ENCODE assay signal across 1 cellular context in the genomic region with DNA sequence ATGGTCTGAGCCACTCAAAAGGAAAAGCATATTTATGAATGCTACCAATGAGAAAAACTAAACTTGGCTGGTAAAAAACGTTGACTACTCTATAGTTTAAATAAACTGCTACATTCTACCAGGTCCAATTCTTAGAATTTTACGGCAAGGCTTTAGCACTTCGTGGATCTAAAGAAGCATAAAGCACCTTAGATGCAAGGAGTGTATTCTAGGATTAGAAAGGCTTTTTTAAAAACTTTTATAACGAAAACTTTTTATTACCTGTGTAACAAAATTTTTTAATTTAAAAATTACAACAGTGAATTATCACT.
TF ChIP-seq lines count a peak whose summit lies in the region.

No MANE protein-coding gene starts in this region.

TF ChIP-seq in GM23338, 12 proteins besides CTCF, POLR2A, EP300 and RAD21 (continued from another document):
- TF ChIP-seq, protein P1, sequence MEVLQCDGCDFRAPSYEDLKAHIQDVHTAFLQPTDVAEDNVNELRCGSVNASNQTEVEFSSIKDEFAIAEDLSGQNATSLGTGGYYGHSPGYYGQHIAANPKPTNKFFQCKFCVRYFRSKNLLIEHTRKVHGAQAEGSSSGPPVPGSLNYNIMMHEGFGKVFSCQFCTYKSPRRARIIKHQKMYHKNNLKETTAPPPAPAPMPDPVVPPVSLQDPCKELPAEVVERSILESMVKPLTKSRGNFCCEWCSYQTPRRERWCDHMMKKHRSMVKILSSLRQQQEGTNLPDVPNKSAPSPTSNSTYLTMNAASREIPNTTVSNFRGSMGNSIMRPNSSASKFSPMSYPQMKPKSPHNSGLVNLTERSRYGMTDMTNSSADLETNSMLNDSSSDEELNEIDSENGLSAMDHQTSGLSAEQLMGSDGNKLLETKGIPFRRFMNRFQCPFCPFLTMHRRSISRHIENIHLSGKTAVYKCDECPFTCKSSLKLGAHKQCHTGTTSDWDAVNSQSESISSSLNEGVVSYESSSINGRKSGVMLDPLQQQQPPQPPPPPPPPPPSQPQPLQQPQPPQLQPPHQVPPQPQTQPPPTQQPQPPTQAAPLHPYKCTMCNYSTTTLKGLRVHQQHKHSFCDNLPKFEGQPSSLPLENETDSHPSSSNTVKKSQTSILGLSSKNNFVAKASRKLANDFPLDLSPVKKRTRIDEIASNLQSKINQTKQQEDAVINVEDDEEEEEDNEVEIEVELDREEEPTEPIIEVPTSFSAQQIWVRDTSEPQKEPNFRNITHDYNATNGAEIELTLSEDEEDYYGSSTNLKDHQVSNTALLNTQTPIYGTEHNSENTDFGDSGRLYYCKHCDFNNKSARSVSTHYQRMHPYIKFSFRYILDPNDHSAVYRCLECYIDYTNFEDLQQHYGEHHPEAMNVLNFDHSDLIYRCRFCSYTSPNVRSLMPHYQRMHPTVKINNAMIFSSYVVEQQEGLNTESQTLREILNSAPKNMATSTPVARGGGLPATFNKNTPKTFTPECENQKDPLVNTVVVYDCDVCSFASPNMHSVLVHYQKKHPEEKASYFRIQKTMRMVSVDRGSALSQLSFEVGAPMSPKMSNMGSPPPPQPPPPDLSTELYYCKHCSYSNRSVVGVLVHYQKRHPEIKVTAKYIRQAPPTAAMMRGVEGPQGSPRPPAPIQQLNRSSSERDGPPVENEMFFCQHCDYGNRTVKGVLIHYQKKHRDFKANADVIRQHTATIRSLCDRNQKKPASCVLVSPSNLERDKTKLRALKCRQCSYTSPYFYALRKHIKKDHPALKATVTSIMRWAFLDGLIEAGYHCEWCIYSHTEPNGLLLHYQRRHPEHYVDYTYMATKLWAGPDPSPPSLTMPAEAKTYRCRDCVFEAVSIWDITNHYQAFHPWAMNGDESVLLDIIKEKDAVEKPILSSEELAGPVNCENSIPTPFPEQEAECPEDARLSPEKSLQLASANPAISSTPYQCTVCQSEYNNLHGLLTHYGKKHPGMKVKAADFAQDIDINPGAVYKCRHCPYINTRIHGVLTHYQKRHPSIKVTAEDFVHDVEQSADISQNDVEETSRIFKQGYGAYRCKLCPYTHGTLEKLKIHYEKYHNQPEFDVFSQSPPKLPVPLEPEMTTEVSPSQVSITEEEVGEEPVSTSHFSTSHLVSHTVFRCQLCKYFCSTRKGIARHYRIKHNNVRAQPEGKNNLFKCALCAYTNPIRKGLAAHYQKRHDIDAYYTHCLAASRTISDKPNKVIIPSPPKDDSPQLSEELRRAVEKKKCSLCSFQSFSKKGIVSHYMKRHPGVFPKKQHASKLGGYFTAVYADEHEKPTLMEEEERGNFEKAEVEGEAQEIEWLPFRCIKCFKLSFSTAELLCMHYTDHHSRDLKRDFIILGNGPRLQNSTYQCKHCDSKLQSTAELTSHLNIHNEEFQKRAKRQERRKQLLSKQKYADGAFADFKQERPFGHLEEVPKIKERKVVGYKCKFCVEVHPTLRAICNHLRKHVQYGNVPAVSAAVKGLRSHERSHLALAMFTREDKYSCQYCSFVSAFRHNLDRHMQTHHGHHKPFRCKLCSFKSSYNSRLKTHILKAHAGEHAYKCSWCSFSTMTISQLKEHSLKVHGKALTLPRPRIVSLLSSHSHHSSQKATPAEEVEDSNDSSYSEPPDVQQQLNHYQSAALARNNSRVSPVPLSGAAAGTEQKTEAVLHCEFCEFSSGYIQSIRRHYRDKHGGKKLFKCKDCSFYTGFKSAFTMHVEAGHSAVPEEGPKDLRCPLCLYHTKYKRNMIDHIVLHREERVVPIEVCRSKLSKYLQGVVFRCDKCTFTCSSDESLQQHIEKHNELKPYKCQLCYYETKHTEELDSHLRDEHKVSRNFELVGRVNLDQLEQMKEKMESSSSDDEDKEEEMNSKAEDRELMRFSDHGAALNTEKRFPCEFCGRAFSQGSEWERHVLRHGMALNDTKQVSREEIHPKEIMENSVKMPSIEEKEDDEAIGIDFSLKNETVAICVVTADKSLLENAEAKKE (CRISPR knock-in tag; IDR thresholded peaks at IDR 0.05): no peak
- TF ChIP-seq ZNF331 (CRISPR knock-in tag; IDR thresholded peaks at IDR 0.05; ENCODE audit: low read depth): no peak
- TF ChIP-seq, protein P2, sequence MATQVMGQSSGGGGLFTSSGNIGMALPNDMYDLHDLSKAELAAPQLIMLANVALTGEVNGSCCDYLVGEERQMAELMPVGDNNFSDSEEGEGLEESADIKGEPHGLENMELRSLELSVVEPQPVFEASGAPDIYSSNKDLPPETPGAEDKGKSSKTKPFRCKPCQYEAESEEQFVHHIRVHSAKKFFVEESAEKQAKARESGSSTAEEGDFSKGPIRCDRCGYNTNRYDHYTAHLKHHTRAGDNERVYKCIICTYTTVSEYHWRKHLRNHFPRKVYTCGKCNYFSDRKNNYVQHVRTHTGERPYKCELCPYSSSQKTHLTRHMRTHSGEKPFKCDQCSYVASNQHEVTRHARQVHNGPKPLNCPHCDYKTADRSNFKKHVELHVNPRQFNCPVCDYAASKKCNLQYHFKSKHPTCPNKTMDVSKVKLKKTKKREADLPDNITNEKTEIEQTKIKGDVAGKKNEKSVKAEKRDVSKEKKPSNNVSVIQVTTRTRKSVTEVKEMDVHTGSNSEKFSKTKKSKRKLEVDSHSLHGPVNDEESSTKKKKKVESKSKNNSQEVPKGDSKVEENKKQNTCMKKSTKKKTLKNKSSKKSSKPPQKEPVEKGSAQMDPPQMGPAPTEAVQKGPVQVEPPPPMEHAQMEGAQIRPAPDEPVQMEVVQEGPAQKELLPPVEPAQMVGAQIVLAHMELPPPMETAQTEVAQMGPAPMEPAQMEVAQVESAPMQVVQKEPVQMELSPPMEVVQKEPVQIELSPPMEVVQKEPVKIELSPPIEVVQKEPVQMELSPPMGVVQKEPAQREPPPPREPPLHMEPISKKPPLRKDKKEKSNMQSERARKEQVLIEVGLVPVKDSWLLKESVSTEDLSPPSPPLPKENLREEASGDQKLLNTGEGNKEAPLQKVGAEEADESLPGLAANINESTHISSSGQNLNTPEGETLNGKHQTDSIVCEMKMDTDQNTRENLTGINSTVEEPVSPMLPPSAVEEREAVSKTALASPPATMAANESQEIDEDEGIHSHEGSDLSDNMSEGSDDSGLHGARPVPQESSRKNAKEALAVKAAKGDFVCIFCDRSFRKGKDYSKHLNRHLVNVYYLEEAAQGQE (IDR thresholded peaks at IDR 0.05; ENCODE audit: unreplicated experiment): no peak
- TF ChIP-seq JUNB (IDR thresholded peaks at IDR 0.05; ENCODE audit: unreplicated experiment): no peak
